ENCODE assay signal across 19 cellular contexts in genomic region chr20:45115386-45115774, GRCh38.
DNase-seq lines count a peak whose midpoint lies in the region; ATAC-seq and TF ChIP-seq lines count a peak whose summit lies in the region.
"Had no signal": no experiment of that assay in that cellular context is flagged by ENCODE, and none has a peak within 500 bp of the region (broad histone marks: within the 10 kb centered on the region; RNA-seq: fewer than 3 reads in every experiment).

No MANE protein-coding gene starts in this region.

- H3K27me3 ChIP-seq in Loucy (ENCODE audit: insufficient read depth, low read length, poor library complexity, severe bottlenecking): no peaks in the 10 kb centered on the region

- no peak overlapping the region for H3K9ac ChIP-seq in Loucy (ENCODE audit: low read depth, low read length, poor library complexity, severe bottlenecking)

- H3K27ac Mint-ChIP-seq in stimulated activated effector memory CD8-positive, alpha-beta T cell treated with anti-CD3 and anti-CD28 coated beads, Interleukin-12 subunit alpha, Interleukin-12 subunit beta, amount 100 ng/mL, for 72 hours: no peak overlapping the region
- H3K27ac Mint-ChIP-seq: CD8-positive, alpha-beta T cell had no signal

- peak overlapping the region; percentile 35 for H3K4me2 ChIP-seq in Loucy (ENCODE audit: low read depth, low read length, poor library complexity, severe bottlenecking)

- H3K36me3 ChIP-seq in Loucy (ENCODE audit: insufficient read depth, low read length): no peaks in the 10 kb centered on the region

- no peak for ATAC-seq in stimulated activated effector memory CD8-positive, alpha-beta T cell treated with anti-CD3 and anti-CD28 coated beads, Interleukin-12 subunit alpha, Interleukin-12 subunit beta, amount 100 ng/mL, for 72 hours
- no peak for ATAC-seq in HG02571 (IDR thresholded peaks at IDR 0.05; ENCODE audit: unreplicated experiment)
- ATAC-seq: HCT116, PC-3 had no signal

- no peaks in the 10 kb centered on the region for H3K4me1 ChIP-seq in Loucy (ENCODE audit: insufficient read depth, low read length, poor library complexity, severe bottlenecking)

- H3K4me3 ChIP-seq in Loucy (ENCODE audit: low read length, poor library complexity, severe bottlenecking): no peak overlapping the region
- H3K4me3 ChIP-seq: K562 had no signal

- no peaks in the 10 kb centered on the region for H3K9me3 ChIP-seq in Loucy (ENCODE audit: insufficient read depth, low read depth, low read length)

- H3F3A ChIP-seq in Loucy (ENCODE audit: low read depth): no peaks in the 10 kb centered on the region

- no peaks in the 10 kb centered on the region for H3K9me2 ChIP-seq in Loucy (replicated peaks; ENCODE audit: low read depth, low read length)

- H3K9me3 Mint-ChIP-seq in stimulated activated effector memory CD8-positive, alpha-beta T cell treated with anti-CD3 and anti-CD28 coated beads, Interleukin-12 subunit alpha, Interleukin-12 subunit beta, amount 100 ng/mL, for 72 hours: no peaks in the 10 kb centered on the region
- H3K9me3 Mint-ChIP-seq: CD8-positive, alpha-beta T cell had no signal

- H3K79me2 ChIP-seq in Loucy (ENCODE audit: insufficient read depth, low read length): no peaks in the 10 kb centered on the region

- peak overlapping the region; percentile 72; the same call in 1 of the 2 replicates for H2AFZ ChIP-seq in Loucy (ENCODE audit: low read length)

- DNase-seq in activated CD8-positive, alpha-beta memory T cell treated with anti-CD3 and anti-CD28 coated beads, Interleukin-2, amount 50 U/mL, for 48 hours: peak; percentile 36
- DNase-seq in activated CD8-positive, alpha-beta memory T cell treated with anti-CD3 and anti-CD28 coated beads, Interleukin-2, amount 50 U/mL, for 4 hours: no peak
- peak; percentile 47 for DNase-seq in islet precursor cell
- DNase-seq in stimulated activated effector memory CD8-positive, alpha-beta T cell treated with anti-CD3 and anti-CD28 coated beads, Interleukin-12 subunit alpha, Interleukin-12 subunit beta, amount 100 ng/mL, for 72 hours (ENCODE audit: low spot score in 2 of 2): peak in 1 of 2 donors; percentile 33
- DNase-seq in globus pallidus (ENCODE audit: low spot score): no peak
- DNase-seq in T-helper 2 cell: no peak
- DNase-seq: 8988T, DMS79, NCI-H1048, NCI-H1436 treated with DMSO at 0.1 percent for 48 hours, NCI-H2029 treated with DMSO at 0.1 percent for 48 hours, NCI-H510A, NCI-H82, PC-3 had no signal

- H4K20me1 ChIP-seq in Loucy (ENCODE audit: insufficient read depth, low read length, poor library complexity, severe bottlenecking): no peaks in the 10 kb centered on the region

- TF ChIP-seq CTCF in Loucy (conservative IDR thresholded peaks at IDR 0.05; ENCODE audit: low read length): no peak

- H3K4me3 Mint-ChIP-seq in stimulated activated effector memory CD8-positive, alpha-beta T cell treated with anti-CD3 and anti-CD28 coated beads, Interleukin-12 subunit alpha, Interleukin-12 subunit beta, amount 100 ng/mL, for 72 hours: peak overlapping the region; percentile 58
- H3K4me3 Mint-ChIP-seq: CD8-positive, alpha-beta T cell had no signal

- peaks cover 30% of the 10 kb centered on the region for H3K4me1 Mint-ChIP-seq in stimulated activated effector memory CD8-positive, alpha-beta T cell treated with anti-CD3 and anti-CD28 coated beads, Interleukin-12 subunit alpha, Interleukin-12 subunit beta, amount 100 ng/mL, for 72 hours

- H3K36me3 Mint-ChIP-seq in stimulated activated effector memory CD8-positive, alpha-beta T cell treated with anti-CD3 and anti-CD28 coated beads, Interleukin-12 subunit alpha, Interleukin-12 subunit beta, amount 100 ng/mL, for 72 hours: no peaks in the 10 kb centered on the region
- H3K36me3 Mint-ChIP-seq: CD8-positive, alpha-beta T cell had no signal

Comparison
In these comparisons a context has a peak if more than half of its experiments do, and no peak if none do; other contexts are left out.
1. DNase-seq: peak in activated CD8-positive, alpha-beta memory T cell treated with anti-CD3 and anti-CD28 coated beads, Interleukin-2, amount 50 U/mL, for 48 hours (single experiment) and islet precursor cell (single experiment); none in activated CD8-positive, alpha-beta memory T cell treated with anti-CD3 and anti-CD28 coated beads, Interleukin-2, amount 50 U/mL, for 4 hours (single experiment), globus pallidus (single experiment) and T-helper 2 cell (0 of 5).